ENCODE assay signal across 29 cellular contexts in the genomic region with DNA sequence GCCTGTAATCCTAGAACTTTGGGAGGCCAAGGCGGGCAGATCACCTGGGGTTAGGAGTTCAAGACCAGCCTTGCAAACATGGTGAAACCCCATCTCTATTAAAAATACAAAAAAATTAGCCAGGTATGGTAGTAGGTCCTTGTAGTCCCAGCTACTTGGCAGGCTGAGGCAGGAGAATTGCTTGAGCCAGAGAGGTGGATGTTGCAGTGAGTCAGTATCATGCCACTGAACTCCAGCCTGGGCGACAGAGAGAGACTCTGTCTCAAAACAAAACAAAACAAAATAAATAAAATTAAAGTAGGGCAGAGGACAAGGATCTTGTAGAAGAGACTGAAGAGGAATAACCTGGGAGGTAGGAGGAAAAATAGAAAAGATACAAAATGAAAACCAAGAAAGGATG. TPM values are rescaled to one million over a fixed set of nuclear protein-coding genes. Genes with fewer than 3 reads are reported as not detected.
"Had no signal": no experiment of that assay in that cellular context is flagged by ENCODE, and none has a peak within 500 bp of the region (broad histone marks: within the 10 kb centered on the region; RNA-seq: fewer than 3 reads in every experiment).

No MANE protein-coding gene starts in this region.

- H3K9me3 ChIP-seq: suprapubic skin, testis, thoracic aorta, thyroid gland, tibial artery, upper lobe of left lung, upper lobe of right lung, vagina had no signal

- H3K27ac Mint-ChIP-seq: stimulated activated memory B cell treated with anti-CD40 and anti-IgM and Interleukin-4, amounts not matched to agents 10 μg/mL and 1 μg/mL and 100 μg/mL, for 72 hours; stimulated activated naive B cell treated with anti-CD40 and anti-IgM and Interleukin-4, amounts not matched to agents 10 μg/mL and 1 μg/mL and 100 μg/mL, for 72 hours; stimulated activated naive CD8-positive, alpha-beta T cell treated with anti-CD3 and anti-CD28 coated beads, Interleukin-15, amount 100 ng/mL, for 72 hours; stimulated activated naive CD8-positive, alpha-beta T cell treated with anti-CD3 and anti-CD28 coated beads, Interleukin-15, Interleukin-2, amounts not matched to agents 100 ng/mL and 50 ng/mL, for 24 hours; type B pancreatic cell had no signal

- H3K9me3 Mint-ChIP-seq: type B pancreatic cell had no signal

- ATAC-seq: stimulated activated memory B cell treated with anti-CD40 and anti-IgM and Interleukin-4, amounts not matched to agents 10 μg/mL and 1 μg/mL and 100 μg/mL, for 72 hours; stimulated activated naive CD8-positive, alpha-beta T cell treated with anti-CD3 and anti-CD28 coated beads, Interleukin-15, amount 100 ng/mL, for 72 hours; stimulated activated naive CD8-positive, alpha-beta T cell treated with anti-CD3 and anti-CD28 coated beads, Interleukin-15, Interleukin-2, amounts not matched to agents 100 U/mL and 50 U/mL, for 24 hours; upper lobe of right lung had no signal

- H3K27me3 ChIP-seq: stomach, suprapubic skin, testis, thyroid gland, tibial artery, tibial nerve, transverse colon, upper lobe of left lung, upper lobe of right lung, uterus, vagina had no signal

- H3K4me1 Mint-ChIP-seq: stimulated activated naive CD8-positive, alpha-beta T cell treated with anti-CD3 and anti-CD28 coated beads, Interleukin-15, amount 100 ng/mL, for 72 hours had no signal

- H3K4me3 ChIP-seq: stomach, suprapubic skin, testis, thoracic aorta, thyroid gland, tibial artery, tibial nerve, transverse colon, upper lobe of left lung, upper lobe of right lung, uterus, vagina had no signal

- DNase-seq: stimulated activated CD4-positive, alpha-beta T cell treated with anti-CD3 and anti-CD28 coated beads, Interleukin-2, amount 100 ng/mL, for 48 hours; stimulated activated CD4-positive, alpha-beta T cell treated with anti-CD3 and anti-CD28 coated beads, Interleukin-4, amount 100 ng/mL, for 1 hour; stimulated activated CD4-positive, alpha-beta T cell treated with anti-CD3 and anti-CD28 coated beads, Interleukin-4, amount 100 ng/mL, for 24 hours; stimulated activated CD4-positive, alpha-beta T cell treated with anti-CD3 and anti-CD28 coated beads, Interleukin-4, amount 100 ng/mL, for 4 hours; stimulated activated CD8-positive, alpha-beta memory T cell treated with anti-CD3 and anti-CD28 coated beads, Interleukin-4, amount 100 ng/mL, for 48 hours; stimulated activated naive B cell treated with anti-CD40 and anti-IgM and Interleukin-4, amounts not matched to agents 10 μg/mL and 1 μg/mL and 100 μg/mL, for 72 hours; stimulated activated naive CD4-positive, alpha-beta T cell; stimulated activated naive CD4-positive, alpha-beta T cell treated with Interleukin-2 at 50 U/mL for 16 hours; stimulated activated naive CD8-positive, alpha-beta T cell treated with anti-CD3 and anti-CD28 coated beads, Interleukin-15, amount 100 ng/mL, for 72 hours; stimulated activated naive CD8-positive, alpha-beta T cell treated with anti-CD3 and anti-CD28 coated beads, Interleukin-15, Interleukin-2, amounts not matched to agents 100 U/mL and 50 U/mL, for 24 hours; stomach; substantia nigra; testis; thyroid gland; tibial artery; transverse colon; trophoblast cell; upper lobe of left lung; upper lobe of right lung; uterus had no signal

- H3K4me1 ChIP-seq: stomach, suprapubic skin, testis, thyroid gland, tibial artery, tibial nerve, transverse colon, upper lobe of left lung, upper lobe of right lung, uterus, vagina had no signal

- H3K4me3 Mint-ChIP-seq: stimulated activated memory B cell treated with anti-CD40 and anti-IgM and Interleukin-4, amounts not matched to agents 10 μg/mL and 1 μg/mL and 100 μg/mL, for 72 hours; stimulated activated naive B cell treated with anti-CD40 and anti-IgM and Interleukin-4, amounts not matched to agents 10 μg/mL and 1 μg/mL and 100 μg/mL, for 72 hours; stimulated activated naive CD8-positive, alpha-beta T cell treated with anti-CD3 and anti-CD28 coated beads, Interleukin-15, amount 100 ng/mL, for 72 hours; stimulated activated naive CD8-positive, alpha-beta T cell treated with anti-CD3 and anti-CD28 coated beads, Interleukin-15, Interleukin-2, amounts not matched to agents 100 ng/mL and 50 ng/mL, for 24 hours; type B pancreatic cell had no signal

- H3K27ac ChIP-seq: stomach, suprapubic skin, testis, thoracic aorta, thyroid gland, tibial artery, tibial nerve, transverse colon, upper lobe of left lung, upper lobe of right lung, uterus, vagina had no signal

- H3K36me3 ChIP-seq: suprapubic skin, thoracic aorta, thyroid gland, transverse colon, upper lobe of left lung, upper lobe of right lung, uterus had no signal

RNA-seq across cellular contexts. Expression of gene GUCY2C, which starts 45.5 kb away (rescaled TPM):
- total RNA-seq: thyroid gland, tibial nerve, upper lobe of right lung, ureter, urinary bladder had no signal
- polyA plus RNA-seq: urinary bladder had no signal
